In the genomic region with DNA sequence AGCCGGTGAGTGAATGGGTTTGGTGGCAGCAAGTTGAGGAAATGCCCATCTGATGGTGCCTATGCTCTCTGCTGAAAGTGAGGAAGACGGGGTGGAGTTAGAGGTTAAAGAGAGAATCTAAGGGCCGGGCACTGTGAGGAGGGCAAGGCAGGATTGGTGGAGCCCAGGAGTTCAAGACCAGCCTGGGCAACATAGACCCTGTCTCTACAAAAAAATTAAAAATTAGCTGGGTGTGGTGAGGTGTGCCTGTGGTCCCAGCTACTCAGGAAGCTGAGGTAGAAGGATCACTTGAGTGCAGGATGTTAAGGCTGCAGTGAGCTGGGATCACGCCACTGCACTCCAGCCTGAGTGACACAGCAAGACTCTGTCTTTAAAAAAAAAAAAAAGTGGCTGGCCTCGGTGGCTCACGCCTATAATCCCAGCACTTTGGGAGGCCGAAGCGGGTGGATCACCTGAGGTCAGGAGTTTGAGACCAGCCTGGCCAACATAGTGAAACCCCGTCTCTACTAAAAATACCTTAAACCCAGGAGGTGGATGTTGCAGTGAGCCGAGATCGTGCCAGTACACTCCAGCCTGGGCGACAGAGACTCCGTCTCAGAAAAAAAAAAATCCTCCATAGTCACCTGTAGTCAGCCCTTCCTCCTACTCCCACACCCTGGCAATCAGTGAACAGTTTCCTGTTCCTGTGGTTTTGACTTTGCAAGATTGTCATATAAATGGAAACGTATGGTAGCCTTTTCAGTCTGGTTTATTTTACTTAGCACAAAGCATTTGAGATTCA, we compare ENCODE assay signal across 9 cellular contexts. TPM values are rescaled to one million over a fixed set of nuclear protein-coding genes. Genes with fewer than 3 reads are reported as not detected.
A peak's percentile ranks its signal among the peaks of the same experiment; 100 is the strongest.
DNase-seq lines count a peak whose midpoint lies in the region; ATAC-seq and TF ChIP-seq lines count a peak whose summit lies in the region.
"Not testable (repeated sequence)": the region's sequence is repeated elsewhere in the genome, so short reads cannot be mapped to it uniquely, and the experiment has no call there.
"Had no signal": no experiment of that assay in that cellular context is flagged by ENCODE, and none has a peak within 500 bp of the region (broad histone marks: within the 10 kb centered on the region; RNA-seq: fewer than 3 reads in every experiment).

No MANE protein-coding gene starts in this region.

- not testable (repeated sequence) for TF ChIP-seq EP300 in transverse colon (IDR thresholded peaks at IDR 0.05; ENCODE audit: low read depth)

- not testable (repeated sequence) for TF ChIP-seq POLR2A in transverse colon (IDR thresholded peaks at IDR 0.05)

- peak; percentile 79 for ATAC-seq in activated CD8-positive, alpha-beta memory T cell treated with anti-CD3 and anti-CD28 coated beads, Interleukin-2, amount 10 ng/mL, durations not matched to agents 7 days and 5 days
- peak; percentile 83 for ATAC-seq in left colon

- peaks cover 12% of the 10 kb centered on the region for H3K9me3 ChIP-seq in KOPT-K1 (ENCODE audit: insufficient read depth, low read length, poor library complexity, severe bottlenecking)
- not testable (repeated sequence) for H3K9me3 ChIP-seq in transverse colon

- peak; percentile 16 for DNase-seq in GM12864 (ENCODE audit: low read depth)
- peak; percentile 69 for DNase-seq in T-helper 2 cell treated with Interferon-gamma antibody and Interleukin-4, amounts not matched to agents 5 μg/mL and 100 μg/mL, for 36 hours (ENCODE audit: low spot score)
- DNase-seq in activated CD8-positive, alpha-beta memory T cell treated with anti-CD3 and anti-CD28 coated beads, Interleukin-2, amount 10 ng/mL, durations not matched to agents 7 days and 5 days: peak; percentile 55
- DNase-seq in activated naive CD4-positive, alpha-beta T cell treated with anti-CD3 and anti-CD28 coated beads, Interleukin-2, amount 50 U/mL, for 16 hours: peak; percentile 43
- not testable (repeated sequence) for DNase-seq in left colon, transverse colon
- peak; percentile 44 for DNase-seq in stimulated activated CD4-positive, alpha-beta T cell treated with anti-CD3 and anti-CD28 coated beads, Interleukin-1b, Interleukin-23, amount 100 ng/mL, for 48 hours

- peaks cover 0 to 14% (median 11%) of the 10 kb centered on the region in 4 donors for H3K4me1 ChIP-seq in transverse colon

- intact Hi-C loops in left colon (cut with DNase I, micrococcal nuclease); transverse colon (cut with DNase I; ENCODE audit: low total_unique reads): not testable (repeated sequence)

- H3K4me3 Mint-ChIP-seq in T-helper 2 cell treated with Interferon-gamma antibody and Interleukin-4, amounts not matched to agents 5 μg/mL and 100 μg/mL, for 36 hours: peak overlapping the region; percentile 82
- peak overlapping the region; percentile 69 for H3K4me3 Mint-ChIP-seq in activated CD8-positive, alpha-beta memory T cell treated with anti-CD3 and anti-CD28 coated beads, Interleukin-2, amount 10 ng/mL, durations not matched to agents 7 days and 5 days

- peaks cover 27% of the 10 kb centered on the region for H3K36me3 Mint-ChIP-seq in T-helper 2 cell treated with Interferon-gamma antibody and Interleukin-4, amounts not matched to agents 5 μg/mL and 100 μg/mL, for 36 hours (ENCODE audit: low read depth)
- not testable (repeated sequence) for H3K36me3 Mint-ChIP-seq in activated CD8-positive, alpha-beta memory T cell treated with anti-CD3 and anti-CD28 coated beads, Interleukin-2, amount 10 ng/mL, durations not matched to agents 7 days and 5 days

- in situ Hi-C loops in transverse colon (cut with MboI; ENCODE audit: low pct_ligation_motif_present in 1 of 4, low pct_unique_long_range_greater_than_20kb in 1 of 4, low sequenced_read_pairs in 3 of 4): not testable (repeated sequence)

- H3K4me1 Mint-ChIP-seq in T-helper 2 cell treated with Interferon-gamma antibody and Interleukin-4, amounts not matched to agents 5 μg/mL and 100 μg/mL, for 36 hours (ENCODE audit: low read depth): peaks cover 30% of the 10 kb centered on the region
- peaks cover 28% of the 10 kb centered on the region for H3K4me1 Mint-ChIP-seq in activated CD8-positive, alpha-beta memory T cell treated with anti-CD3 and anti-CD28 coated beads, Interleukin-2, amount 10 ng/mL, durations not matched to agents 7 days and 5 days

- not testable (repeated sequence) for H3K27me3 ChIP-seq in transverse colon

- H3K36me3 ChIP-seq in KOPT-K1 (ENCODE audit: insufficient read depth, low read length); transverse colon: not testable (repeated sequence)

- peaks cover 19% of the 10 kb centered on the region for H3K9me3 Mint-ChIP-seq in T-helper 2 cell treated with Interferon-gamma antibody and Interleukin-4, amounts not matched to agents 5 μg/mL and 100 μg/mL, for 36 hours
- H3K9me3 Mint-ChIP-seq in activated CD8-positive, alpha-beta memory T cell treated with anti-CD3 and anti-CD28 coated beads, Interleukin-2, amount 10 ng/mL, durations not matched to agents 7 days and 5 days (ENCODE audit: low read depth): not testable (repeated sequence)

- not testable (repeated sequence) for TF ChIP-seq CTCF in GM12864 (IDR thresholded peaks at IDR 0.05; ENCODE audit: low read depth, low read length, missing control alignments); transverse colon (IDR thresholded peaks at IDR 0.05)

- H3K27ac Mint-ChIP-seq in T-helper 2 cell treated with Interferon-gamma antibody and Interleukin-4, amounts not matched to agents 5 μg/mL and 100 μg/mL, for 36 hours: peak overlapping the region; percentile 94
- peak overlapping the region; percentile 89 for H3K27ac Mint-ChIP-seq in activated CD8-positive, alpha-beta memory T cell treated with anti-CD3 and anti-CD28 coated beads, Interleukin-2, amount 10 ng/mL, durations not matched to agents 7 days and 5 days

- H3K4me3 ChIP-seq in GM12864 (ENCODE audit: low read depth, low read length); transverse colon: not testable (repeated sequence)

- 36 to 49% methylated on average over 6 to 14 of the region's 14 CpGs for WGBS in transverse colon (ENCODE audit: low coverage in 1 of 2), 2 donors

- H3K27me3 Mint-ChIP-seq in T-helper 2 cell treated with Interferon-gamma antibody and Interleukin-4, amounts not matched to agents 5 μg/mL and 100 μg/mL, for 36 hours (ENCODE audit: low read depth); activated CD8-positive, alpha-beta memory T cell treated with anti-CD3 and anti-CD28 coated beads, Interleukin-2, amount 10 ng/mL, durations not matched to agents 7 days and 5 days: not testable (repeated sequence)

- H3K27ac ChIP-seq in KOPT-K1 (ENCODE audit: low read depth, low read length, poor library complexity, severe bottlenecking): peak overlapping the region; percentile 81
- peak overlapping the region in 3 of 4 donors; percentile 5 to 65 (median 40) for H3K27ac ChIP-seq in transverse colon

- CTCF ChIA-PET in activated CD8-positive, alpha-beta memory T cell treated with anti-CD3 and anti-CD28 coated beads, Interleukin-2, amount 10 ng/mL, durations not matched to agents 7 days and 5 days (lab: Charles Lee): interaction anchor here (1.2 to 2.5 kb wide), 2 partner anchors 9 to 324 kb away, joined by 3 to 9 read pairs; no protein-coding TSS in a partner anchor

RNA-seq across cellular contexts. Expression of a gene that starts 10.2 kb away (rescaled TPM):
- total RNA-seq in activated CD8-positive, alpha-beta memory T cell treated with anti-CD3 and anti-CD28 coated beads, Interleukin-2, amount 10 ng/mL, durations not matched to agents 7 days and 5 days: 1 to 10 TPM; 2.3 to 2.5 TPM
- total RNA-seq in left colon (1 to 10 TPM; 2.0 to 3.9 TPM), transverse colon (1 to 10 TPM; 1.2 to 9.7 (median 3.3) TPM)
- total RNA-seq: RPMI7951 had no signal

RNA-seq across cellular contexts. Expression of a gene that starts 29.8 kb away (rescaled TPM):
- total RNA-seq in activated CD8-positive, alpha-beta memory T cell treated with anti-CD3 and anti-CD28 coated beads, Interleukin-2, amount 10 ng/mL, durations not matched to agents 7 days and 5 days: 10 to 100 TPM; 75.9 to 91.6 TPM
- total RNA-seq in left colon: 100 to 1,000 TPM in 1 of 2 donors, 10 to 100 TPM in 1; 96.2 to 125 TPM
- total RNA-seq in transverse colon: 100 to 1,000 TPM in 1 of 4 donors, 10 to 100 TPM in 3; 17.2 to 723 (median 88.7) TPM

RNA-seq across cellular contexts. Expression of a gene that starts 40.9 kb away (rescaled TPM):
- 10 to 100 TPM; 60.4 to 72.1 TPM for total RNA-seq in activated CD8-positive, alpha-beta memory T cell treated with anti-CD3 and anti-CD28 coated beads, Interleukin-2, amount 10 ng/mL, durations not matched to agents 7 days and 5 days
- total RNA-seq in left colon (100 to 1,000 TPM; 145 to 148 TPM), transverse colon (10 to 100 TPM in 3 of 4 donors, 1 to 10 TPM in 1; 4.8 to 44.9 (median 18.8) TPM)

RNA-seq across cellular contexts. Expression of a gene that starts 46.4 kb away (rescaled TPM):
- 1 to 10 TPM; 2.0 to 2.5 TPM for total RNA-seq in activated CD8-positive, alpha-beta memory T cell treated with anti-CD3 and anti-CD28 coated beads, Interleukin-2, amount 10 ng/mL, durations not matched to agents 7 days and 5 days
- 10 to 100 TPM; 12.9 to 13.9 TPM for total RNA-seq in left colon
- 10 to 100 TPM in 3 of 4 donors, 1 to 10 TPM in 1; 6.4 to 17.6 (median 12.7) TPM for total RNA-seq in transverse colon

RNA-seq across cellular contexts. Expression of a gene that starts 49.8 kb away (rescaled TPM):
- total RNA-seq in activated CD8-positive, alpha-beta memory T cell treated with anti-CD3 and anti-CD28 coated beads, Interleukin-2, amount 10 ng/mL, durations not matched to agents 7 days and 5 days: 10 to 100 TPM; 23.1 to 27.1 TPM
- total RNA-seq in left colon (10 to 100 TPM; 38.3 to 38.5 TPM), transverse colon (100 to 1,000 TPM in 2 of 4 donors, 10 to 100 TPM in 2; 48.3 to 120 (median 96.0) TPM)
